ENCODE assay signal across 2 cellular contexts in the genomic region with DNA sequence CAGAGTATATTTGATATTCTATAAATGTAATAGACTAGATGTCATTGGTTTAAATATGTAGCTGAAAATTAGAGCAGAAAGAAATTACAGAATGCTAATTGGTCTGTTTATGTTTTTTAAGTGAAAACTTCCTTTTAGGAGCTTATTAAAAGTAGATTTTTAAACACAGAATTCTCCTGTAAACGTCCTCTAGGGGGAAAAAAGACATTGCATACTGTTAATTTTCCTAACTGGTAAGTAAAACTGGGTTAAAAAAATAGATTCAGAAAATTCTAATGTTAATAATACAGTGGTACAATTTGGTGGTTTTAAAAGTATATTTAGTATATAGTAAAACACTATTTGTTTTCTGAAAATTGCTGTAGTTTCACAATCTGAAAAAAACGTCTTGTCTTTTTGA.
TF ChIP-seq lines count a peak whose summit lies in the region.

No MANE protein-coding gene starts in this region.

TF ChIP-seq in K562, 482 proteins besides CTCF, POLR2A, EP300 and RAD21:
- TF ChIP-seq FOXA1 (IDR thresholded peaks at IDR 0.05; ENCODE audit: borderline replicate concordance) (no peak), ZNF316 (IDR thresholded peaks at IDR 0.05) (peak; percentile 22; the same call in 1 of the 2 replicates), ILF3 (IDR thresholded peaks at IDR 0.05; ENCODE audit: borderline replicate concordance) (no peak)

TF ChIP-seq in SK-N-SH, 30 proteins besides CTCF, POLR2A, EP300 and RAD21:
- TF ChIP-seq, protein P1, sequence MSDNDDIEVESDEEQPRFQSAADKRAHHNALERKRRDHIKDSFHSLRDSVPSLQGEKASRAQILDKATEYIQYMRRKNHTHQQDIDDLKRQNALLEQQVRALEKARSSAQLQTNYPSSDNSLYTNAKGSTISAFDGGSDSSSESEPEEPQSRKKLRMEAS (IDR thresholded peaks at IDR 0.05; ENCODE audit: low read depth) = no peak
- TF ChIP-seq ELF1 (IDR thresholded peaks at IDR 0.05) (no peak), FOXJ3 (CRISPR knock-in tag; IDR thresholded peaks at IDR 0.05) (no peak), FOSL2 (IDR thresholded peaks at IDR 0.05; ENCODE audit: borderline replicate concordance, low read depth) (no peak), RXRA (IDR thresholded peaks at IDR 0.05; ENCODE audit: borderline replicate concordance, low read depth) (no peak), MXI1 (IDR thresholded peaks at IDR 0.05; ENCODE audit: low read depth, low read length) (no peak), MEF2A (IDR thresholded peaks at IDR 0.05; ENCODE audit: borderline replicate concordance, low read depth) (no peak)
